ENCODE assay signal across 8 cellular contexts in genomic region chr9:131395027-131395744, GRCh38. TPM values are rescaled to one million over a fixed set of nuclear protein-coding genes. Genes with fewer than 3 reads are reported as not detected.
DNase-seq lines count a peak whose midpoint lies in the region; ATAC-seq and TF ChIP-seq lines count a peak whose summit lies in the region.

No MANE protein-coding gene starts in this region.

- H3K4me3 Mint-ChIP-seq in neural crest cell: peak overlapping the region; percentile 98

- H3K27ac Mint-ChIP-seq in neural crest cell (ENCODE audit: unreplicated experiment): peak overlapping the region; percentile 96

- no peak for TF ChIP-seq CTCF in epithelial cell of proximal tubule (conservative IDR thresholded peaks at IDR 0.05; ENCODE audit: low read depth, low read length)
- TF ChIP-seq CTCF in neural crest cell (conservative IDR thresholded peaks at IDR 0.05): no peak
- no peak for TF ChIP-seq CTCF in tibial artery (IDR thresholded peaks at IDR 0.05)

- H3K36me3 Mint-ChIP-seq in neural crest cell (ENCODE audit: low read depth): peaks cover 5% of the 10 kb centered on the region

- peak; percentile 58 for DNase-seq in NCI-H2171 treated with DMSO at 0.1 percent for 48 hours (lab: John Stamatoyannopoulos, UW)
- peak; percentile 79 for DNase-seq in activated CD8-positive, alpha-beta memory T cell treated with anti-CD3 and anti-CD28 coated beads, Interleukin-2, amount 50 U/mL, for 48 hours
- DNase-seq in epithelial cell of proximal tubule (ENCODE audit: low read depth): no peak
- DNase-seq in neural crest cell (ENCODE audit: low read depth, low spot score): no peak
- DNase-seq in tibial artery: no peak

- H3K9me3 ChIP-seq in tibial artery: no peaks in the 10 kb centered on the region

- H3K9me3 Mint-ChIP-seq in neural crest cell: no peaks in the 10 kb centered on the region

- no peaks in the 10 kb centered on the region for H3K27me3 ChIP-seq in tibial artery

- H3K27me3 Mint-ChIP-seq in neural crest cell (ENCODE audit: low read depth): no peaks in the 10 kb centered on the region

- ATAC-seq in GM18511 (IDR thresholded peaks at IDR 0.05; ENCODE audit: unreplicated experiment) (peak; percentile 39), GM21360 (IDR thresholded peaks at IDR 0.05; ENCODE audit: unreplicated experiment) (no peak), GM18873 (IDR thresholded peaks at IDR 0.05; ENCODE audit: low FRiP score, unreplicated experiment) (no peak)

- no peaks in the 10 kb centered on the region for H3K36me3 ChIP-seq in tibial artery

- H3K4me1 ChIP-seq in tibial artery: peaks cover 5 to 57% (median 46%) of the 10 kb centered on the region in 4 donors

- intact Hi-C loops in tibial artery (cut with DNase I; ENCODE audit: low total_unique reads): no loop called here

- H3K27ac ChIP-seq in tibial artery: peak overlapping the region; percentile 95 to 99

- peaks cover 67% of the 10 kb centered on the region for H3K4me1 Mint-ChIP-seq in neural crest cell

- peak overlapping the region; percentile 81 for H3K4me3 ChIP-seq in epithelial cell of proximal tubule (ENCODE audit: low read depth, low read length)
- peak overlapping the region; percentile 83 to 86 for H3K4me3 ChIP-seq in tibial artery

RNA-seq across cellular contexts. Expression of gene PRRC2B, which starts 1.3 kb away (rescaled TPM):
- total RNA-seq in epithelial cell of proximal tubule (80.7 and 112 TPM in 2 replicates), neural crest cell (349 and 358 TPM in 2 replicates)

Comparison
In these comparisons a context has a peak if more than half of its experiments do, and no peak if none do; other contexts are left out.
1. DNase-seq: peak in NCI-H2171 treated with DMSO at 0.1 percent for 48 hours (single experiment) and activated CD8-positive, alpha-beta memory T cell treated with anti-CD3 and anti-CD28 coated beads, Interleukin-2, amount 50 U/mL, for 48 hours (single experiment); none in epithelial cell of proximal tubule (single experiment), neural crest cell (single experiment) and tibial artery (0 of 2).